ENCODE assay signal across 28 cellular contexts in the genomic region with DNA sequence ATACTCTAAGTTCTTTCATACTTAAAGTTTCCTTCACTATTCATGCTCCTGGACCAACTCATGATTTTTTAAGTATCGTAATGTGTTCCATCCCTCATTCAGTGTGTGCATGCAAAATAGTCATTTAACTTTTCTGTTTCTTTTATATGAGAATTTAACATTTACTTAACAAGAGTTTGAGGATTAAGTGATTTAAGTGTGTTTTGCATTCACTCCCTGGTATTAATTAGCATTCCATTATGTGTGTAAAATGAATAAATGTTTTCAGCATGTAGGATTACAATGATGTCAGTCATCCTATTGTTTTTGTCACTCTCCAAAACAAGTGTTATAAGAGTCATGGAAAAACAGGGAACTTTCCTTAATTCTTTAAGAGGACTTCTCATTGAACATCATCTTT.
"Had no signal": no experiment of that assay in that cellular context is flagged by ENCODE, and none has a peak within 500 bp of the region (broad histone marks: within the 10 kb centered on the region; RNA-seq: fewer than 3 reads in every experiment).

No MANE protein-coding gene starts in this region.

- ATAC-seq: effector memory CD8-positive, alpha-beta T cell; esophagus mucosa; foreskin keratinocyte; gastrocnemius medialis; gastroesophageal sphincter; heart left ventricle; heart right ventricle had no signal

- H3K4me1 ChIP-seq: colonic mucosa, esophagus muscularis mucosa, esophagus squamous epithelium, foreskin keratinocyte, gastrocnemius medialis, gastroesophageal sphincter, heart left ventricle had no signal

- H3K4me3 ChIP-seq: colonic mucosa, coronary artery, dorsolateral prefrontal cortex, esophagus muscularis mucosa, esophagus squamous epithelium, gastrocnemius medialis, gastroesophageal sphincter, heart left ventricle, heart right ventricle had no signal

- H3K36me3 ChIP-seq: colonic mucosa, esophagus muscularis mucosa, esophagus squamous epithelium, gastrocnemius medialis, gastroesophageal sphincter, heart left ventricle, heart right ventricle had no signal

- DNase-seq: colonic mucosa; cortex of kidney; dermis blood vessel endothelial cell; dorsolateral prefrontal cortex; effector CD4-positive, alpha-beta T cell; effector CD8-positive, alpha-beta T cell; effector memory CD4-positive, alpha-beta T cell; effector memory CD8-positive, alpha-beta T cell; endodermal cell; erythroblast; esophagus squamous epithelium; foreskin fibroblast; foreskin keratinocyte; foreskin melanocyte; gastrocnemius medialis; glutamatergic neuron; head of caudate nucleus; heart left ventricle; heart right ventricle had no signal

- H3K27ac Mint-ChIP-seq: dendritic cell treated with granulocyte-macrophage colony-stimulating factor and Interleukin-4, amounts not matched to agents 40 ng/mL and 50 ng/mL, for 4 days; effector memory CD8-positive, alpha-beta T cell; endodermal cell had no signal

- H3K27ac ChIP-seq: colonic mucosa, coronary artery, dorsolateral prefrontal cortex, epithelial cell of prostate, esophagus muscularis mucosa, esophagus squamous epithelium, foreskin keratinocyte, gastrocnemius medialis, gastroesophageal sphincter, heart left ventricle, heart right ventricle had no signal

- H3K9me3 ChIP-seq: colonic mucosa, esophagus squamous epithelium, gastrocnemius medialis had no signal

- H3K27me3 Mint-ChIP-seq: dendritic cell treated with granulocyte-macrophage colony-stimulating factor and Interleukin-4, amounts not matched to agents 40 ng/mL and 50 ng/mL, for 4 days; effector memory CD8-positive, alpha-beta T cell had no signal

- FAIRE-seq: colon, endometrium, endothelial cell of umbilical vein had no signal

- H3K4me3 Mint-ChIP-seq: dendritic cell treated with granulocyte-macrophage colony-stimulating factor and Interleukin-4, amounts not matched to agents 40 ng/mL and 50 ng/mL, for 4 days; effector memory CD8-positive, alpha-beta T cell; endodermal cell had no signal

- H3K9me3 Mint-ChIP-seq: dendritic cell treated with granulocyte-macrophage colony-stimulating factor and Interleukin-4, amounts not matched to agents 40 ng/mL and 50 ng/mL, for 4 days had no signal

- H3K27me3 ChIP-seq: colonic mucosa, esophagus muscularis mucosa, esophagus squamous epithelium, foreskin keratinocyte, gastrocnemius medialis, gastroesophageal sphincter, heart left ventricle, heart right ventricle had no signal
